23 cellular contexts compared by ENCODE assay signal in genomic region chr3:132261501-132261900, GRCh38. TPM values are rescaled to one million over a fixed set of nuclear protein-coding genes. Genes with fewer than 3 reads are reported as not detected.
A peak's percentile ranks its signal among the peaks of the same experiment; 100 is the strongest.
DNase-seq lines count a peak whose midpoint lies in the region; TF ChIP-seq lines count a peak whose summit lies in the region.
"Had no signal": no experiment of that assay in that cellular context is flagged by ENCODE, and none has a peak within 500 bp of the region (broad histone marks: within the 10 kb centered on the region; RNA-seq: fewer than 3 reads in every experiment).

No MANE protein-coding gene starts in this region.

- H3K4me1 Mint-ChIP-seq in activated T-cell treated with anti-CD3 and anti-CD28 coated beads, Interleukin-2, amount 50 U/mL, for 24 hours (ENCODE audit: low read depth) = no peaks in the 10 kb centered on the region

- no peaks in the 10 kb centered on the region for H3K9me3 ChIP-seq in WERI-Rb-1 (ENCODE audit: severe bottlenecking)
- peaks cover 5% of the 10 kb centered on the region for H3K9me3 ChIP-seq in hepatocyte (ENCODE audit: low read depth)

- H2AFZ ChIP-seq in hepatocyte = no peak overlapping the region

- H3K36me3 ChIP-seq in WERI-Rb-1 (no peaks in the 10 kb centered on the region), hepatocyte (replicated peaks; ENCODE audit: insufficient read depth, low read depth) (no peaks in the 10 kb centered on the region)

- H3K27me3 Mint-ChIP-seq in activated T-cell treated with anti-CD3 and anti-CD28 coated beads, Interleukin-2, amount 50 U/mL, for 24 hours = peaks cover 7% of the 10 kb centered on the region

- TF ChIP-seq CTCF in VCaP (conservative IDR thresholded peaks at IDR 0.05) = no peak
- no peak for TF ChIP-seq CTCF in WERI-Rb-1 (IDR thresholded peaks at IDR 0.05; ENCODE audit: low read depth, low read length)
- no peak for TF ChIP-seq CTCF in hepatocyte (IDR thresholded peaks at IDR 0.05; ENCODE audit: poor library complexity)

- H3K27ac Mint-ChIP-seq in activated T-cell treated with anti-CD3 and anti-CD28 coated beads, Interleukin-2, amount 50 U/mL, for 24 hours = no peak overlapping the region

- H3K27ac ChIP-seq in VCaP = peak overlapping the region; percentile 99
- H3K27ac ChIP-seq in WERI-Rb-1 = no peak overlapping the region
- no peak overlapping the region for H3K27ac ChIP-seq in hepatocyte
- H3K27ac ChIP-seq: 22Rv1, RWPE1 had no signal

- DNase-seq in SIG-M5 treated with dmso at 0.1 percent for 504 hours (lab: John Stamatoyannopoulos, UW; ENCODE audit: unreplicated experiment) = peak; percentile 25
- DNase-seq in SIG-M5 (lab: John Stamatoyannopoulos, UW) = no peak
- DNase-seq in NOMO-1 (lab: John Stamatoyannopoulos, UW; ENCODE audit: unreplicated experiment in 2 of 2) = peak; percentile 58 to 79
- no peak for DNase-seq in activated T-cell treated with anti-CD3 and anti-CD28 coated beads, Interleukin-2, amount 50 U/mL, for 24 hours
- DNase-seq in NCI-H1694 treated with DMSO at 0.1 percent for 48 hours (lab: John Stamatoyannopoulos, UW) = no peak
- no peak for DNase-seq in WERI-Rb-1
- DNase-seq in hepatocyte (ENCODE audit: low spot score) = no peak
- DNase-seq: C1 segment of cervical spinal cord, DMS53, GDM1, KG1, NCI-H1048, NCI-H1436, NCI-H1930, NCI-H2171, NCI-H345, NCI-H524, NCI-H774, SHP77 treated with DMSO at 0.1 percent for 48 hours, T-helper 1 cell had no signal

- no peaks in the 10 kb centered on the region for H3K9me2 ChIP-seq in hepatocyte (replicated peaks; ENCODE audit: insufficient read depth)

- no peak overlapping the region for H3K4me3 ChIP-seq in WERI-Rb-1 (ENCODE audit: low read depth, low read length)
- H3K4me3 ChIP-seq in hepatocyte = no peak overlapping the region

- H3K27me3 ChIP-seq in WERI-Rb-1 (ENCODE audit: insufficient read depth, low read depth, severe bottlenecking) (no peaks in the 10 kb centered on the region), hepatocyte (no peaks in the 10 kb centered on the region)

- H3K9me3 Mint-ChIP-seq in activated T-cell treated with anti-CD3 and anti-CD28 coated beads, Interleukin-2, amount 50 U/mL, for 24 hours = no peaks in the 10 kb centered on the region

- WGBS in hepatocyte (ENCODE audit: low lambda C conversion rate, missing lambda C conversion rate) = 98% methylated on average over 3 of the region's 3 CpGs

- H3K4me3 Mint-ChIP-seq in activated T-cell treated with anti-CD3 and anti-CD28 coated beads, Interleukin-2, amount 50 U/mL, for 24 hours = no peak overlapping the region

- no peaks in the 10 kb centered on the region for H3K79me2 ChIP-seq in hepatocyte

- H3K4me2 ChIP-seq in hepatocyte = no peak overlapping the region

- no peaks in the 10 kb centered on the region for H3K36me3 Mint-ChIP-seq in activated T-cell treated with anti-CD3 and anti-CD28 coated beads, Interleukin-2, amount 50 U/mL, for 24 hours (ENCODE audit: low read depth)

- H3K4me1 ChIP-seq in hepatocyte (ENCODE audit: insufficient read depth) = no peaks in the 10 kb centered on the region

- no peaks in the 10 kb centered on the region for H4K20me1 ChIP-seq in hepatocyte (ENCODE audit: insufficient read depth, poor library complexity, severe bottlenecking)

RNA-seq across cellular contexts. Expression of gene ACP3, which starts 55.7 kb away (rescaled TPM):
- total RNA-seq in hepatocyte = 7.7 TPM in 2 replicates
- polyA plus RNA-seq in hepatocyte = 5.2 and 9.2 TPM in 2 replicates

Comparison
In these comparisons a context has a peak if more than half of its experiments do, and no peak if none do; other contexts are left out.
1. DNase-seq: peak in SIG-M5 treated with dmso at 0.1 percent for 504 hours (single experiment) and NOMO-1 (2 of 2); none in SIG-M5 (single experiment), activated T-cell treated with anti-CD3 and anti-CD28 coated beads, Interleukin-2, amount 50 U/mL, for 24 hours (single experiment), NCI-H1694 treated with DMSO at 0.1 percent for 48 hours (single experiment), WERI-Rb-1 (single experiment) and hepatocyte (single experiment).